ENCODE assay signal across 8 cellular contexts in the genomic region with DNA sequence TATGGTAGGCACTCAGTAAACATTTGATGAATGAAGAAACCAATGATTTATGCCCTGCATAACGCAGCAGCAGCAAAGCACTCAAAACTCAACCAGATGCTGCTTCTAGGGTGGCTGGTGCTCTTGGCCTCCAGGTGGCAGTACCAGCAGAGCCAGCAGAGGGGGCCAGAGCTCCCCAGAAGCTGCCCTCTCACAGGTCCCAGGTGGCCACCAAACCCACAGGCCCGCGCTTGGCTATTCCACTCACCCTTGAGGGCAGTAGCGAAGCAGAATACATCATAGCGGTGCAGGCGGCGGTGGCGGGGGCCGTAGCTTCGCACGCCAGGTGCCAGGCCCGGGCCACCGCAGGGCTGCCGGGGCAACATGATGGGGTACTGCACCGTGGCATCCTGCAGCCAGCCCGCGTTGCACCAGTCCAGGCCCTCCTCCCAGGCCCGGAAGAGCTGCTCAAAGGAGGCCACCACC. TPM values are rescaled to one million over a fixed set of nuclear protein-coding genes. Genes with fewer than 3 reads are reported as not detected.
DNase-seq lines count a peak whose midpoint lies in the region; ATAC-seq and TF ChIP-seq lines count a peak whose summit lies in the region.

No MANE protein-coding gene starts in this region.

- no peak overlapping the region for H3K4me3 Mint-ChIP-seq in WTC11

- no peaks in the 10 kb centered on the region for H3K4me1 ChIP-seq in neuronal stem cell (ENCODE audit: control insufficient read depth in 2 of 2, insufficient read depth in 1 of 2, low read depth in 1 of 2, low read length in 2 of 2)
- H3K4me1 ChIP-seq in suprapubic skin: no peaks in the 10 kb centered on the region

- no peak overlapping the region for H2AK5ac ChIP-seq in neuronal stem cell (ENCODE audit: low read depth, low read length)

- WGBS in neuronal stem cell (ENCODE audit: extremely low coverage in 2 of 2, insufficient read length in 2 of 2, insufficient replicate concordance in 1 of 2), 2 donors: no CpG with 5 or more reads among the region's 18 CpGs
- 36% methylated on average over 1 of the region's 18 CpGs for WGBS in suprapubic skin

- H3K14ac ChIP-seq in neuronal stem cell (ENCODE audit: low read length): no peak overlapping the region

- H3K9me3 ChIP-seq in neuronal stem cell (replicated peaks in 1 of 2; ENCODE audit: control insufficient read depth in 2 of 2, insufficient read depth in 1 of 2, low read depth in 1 of 2, low read length in 2 of 2): peaks cover 0 to 1% of the 10 kb centered on the region in 2 donors
- no peaks in the 10 kb centered on the region for H3K9me3 ChIP-seq in suprapubic skin

- peaks cover 22% of the 10 kb centered on the region for H3K36me3 Mint-ChIP-seq in WTC11

- H4K8ac ChIP-seq in neuronal stem cell (ENCODE audit: low read depth, low read length): no peak overlapping the region

- DNase-seq in COLO668 (lab: John Stamatoyannopoulos, UW; ENCODE audit: unreplicated experiment) (peak; percentile 48), GM19238 (ENCODE audit: insufficient read length, low spot score) (peak; percentile 50), NCI-H128 (lab: John Stamatoyannopoulos, UW; ENCODE audit: unreplicated experiment) (peak; percentile 2), WTC11 (ENCODE audit: low spot score) (peak; percentile 86), erythroblast (lab: John Stamatoyannopoulos, UW) (peak; percentile 43 to 61), neuronal stem cell (ENCODE audit: low spot score) (peak; percentile 27), suprapubic skin (ENCODE audit: low spot score in 2 of 2) (no peak)

- no peak overlapping the region for H2BK5ac ChIP-seq in neuronal stem cell (ENCODE audit: low read length)

- no peak for TF ChIP-seq EP300 in suprapubic skin (IDR thresholded peaks at IDR 0.05)

- peak overlapping the region; percentile 85; the same call in 1 of the 2 replicates for H3K27ac Mint-ChIP-seq in WTC11

- 0 out of 2 replicates have a peak, but pooled peaks cover 3% of the 10 kb centered on the region for H3K9me3 Mint-ChIP-seq in WTC11

- TF ChIP-seq CTCF in WTC11 (IDR thresholded peaks at IDR 0.05) (peak; percentile 60), suprapubic skin (IDR thresholded peaks at IDR 0.05) (peak in 1 of 2 donors; percentile 53)

- no peak overlapping the region for H2AFZ ChIP-seq in neuronal stem cell (ENCODE audit: low read length)

- CTCF ChIA-PET in WTC11 (lab: Charles Lee): interaction anchor here (0.6 to 3.3 kb wide), 43 partner anchors 9 to 408 kb away, joined by 3 to 22 read pairs (median 4); a partner anchor contains a TSS

- peaks cover 14% of the 10 kb centered on the region for H3K4me1 Mint-ChIP-seq in WTC11

- no peak overlapping the region for H3K27ac ChIP-seq in neuronal stem cell (replicated peaks; ENCODE audit: low read length)
- no peak overlapping the region for H3K27ac ChIP-seq in suprapubic skin

- H3K36me3 ChIP-seq in neuronal stem cell (replicated peaks in 1 of 2; ENCODE audit: control insufficient read depth in 2 of 2, insufficient read depth in 2 of 2, low read length in 2 of 2) (no peaks in the 10 kb centered on the region), suprapubic skin (peaks cover 4% of the 10 kb centered on the region)

- no peak overlapping the region for H3K4me2 ChIP-seq in neuronal stem cell (ENCODE audit: insufficient read depth, low read length, poor library complexity, severe bottlenecking)

- no peak overlapping the region for H3K4ac ChIP-seq in neuronal stem cell (ENCODE audit: low read length)

- H3K9ac ChIP-seq in neuronal stem cell (ENCODE audit: low read depth, low read length, poor library complexity): no peak overlapping the region

- H3K79me1 ChIP-seq in neuronal stem cell (ENCODE audit: low read depth, low read length): no peaks in the 10 kb centered on the region

- H2BK12ac ChIP-seq in neuronal stem cell (ENCODE audit: low read length): no peak overlapping the region

- H3K27me3 Mint-ChIP-seq in WTC11 (ENCODE audit: low read depth): no peaks in the 10 kb centered on the region

- ATAC-seq in WTC11: peak; percentile 92
- no peak for ATAC-seq in HG03135 (IDR thresholded peaks at IDR 0.05; ENCODE audit: unreplicated experiment)

- POLR2A ChIA-PET in WTC11 (lab: Charles Lee): interaction anchor here (0.5 to 1.8 kb wide), 3 partner anchors 16 to 18 kb away, joined by 3 to 6 read pairs (median 5); a partner anchor contains a TSS

- no peak overlapping the region for H3K4me3 ChIP-seq in neuronal stem cell (ENCODE audit: low read length in 2 of 2)
- no peak overlapping the region for H3K4me3 ChIP-seq in suprapubic skin

- TF ChIP-seq POLR2A in erythroblast (IDR thresholded peaks at IDR 0.05; ENCODE audit: low read length) (no peak), suprapubic skin (IDR thresholded peaks at IDR 0.05) (no peak)

- H2BK15ac ChIP-seq in neuronal stem cell (ENCODE audit: low read length): peak overlapping the region; percentile 6

- H3K23ac ChIP-seq in neuronal stem cell (ENCODE audit: low read depth, low read length, poor library complexity): no peak overlapping the region

- no peak overlapping the region for H4K91ac ChIP-seq in neuronal stem cell (ENCODE audit: low read depth, low read length, poor library complexity)

- H3K18ac ChIP-seq in neuronal stem cell (ENCODE audit: low read length): peak overlapping the region; percentile 4

- no peak overlapping the region for H2BK120ac ChIP-seq in neuronal stem cell (ENCODE audit: low read depth, low read length)

- H3K27me3 ChIP-seq in neuronal stem cell (ENCODE audit: control insufficient read depth in 3 of 3, insufficient read depth in 3 of 3, low read depth in 1 of 3, low read length in 3 of 3) (no peaks in the 10 kb centered on the region), suprapubic skin (peaks cover 4% of the 10 kb centered on the region)

TF ChIP-seq in WTC11, 78 proteins besides CTCF, POLR2A, EP300 and RAD21:
- no peak for TF ChIP-seq CREM (CRISPR knock-in tag; IDR thresholded peaks at IDR 0.05)
- peak; percentile 46; the same call in 1 of the 2 replicates for TF ChIP-seq ZNF317 (CRISPR knock-in tag; IDR thresholded peaks at IDR 0.05; ENCODE audit: borderline replicate concordance, low read depth)
- TF ChIP-seq GTF2I (CRISPR knock-in tag; conservative IDR thresholded peaks at IDR 0.05): no peak
TF ChIP-seq in WTC11: peak in this region for 1.

RNA-seq across cellular contexts. Expression of a gene that starts 16.6 kb away (rescaled TPM):
- 50.6 to 65.9 TPM (median 65.2 TPM) in 3 replicates for total RNA-seq in WTC11 (2021)
- polyA plus RNA-seq in neuronal stem cell (2013, experiment 1 of 2): 14.9 TPM
- polyA plus RNA-seq in neuronal stem cell (2013, experiment 2 of 2): 14.3 TPM
- total RNA-seq in suprapubic skin: 10 to 100 TPM in 1 of 4 donors, 1 to 10 TPM in 3; 4.8 to 14.6 (median 8.9) TPM

RNA-seq across cellular contexts. Expression of a gene that starts 34.4 kb away (rescaled TPM):
- total RNA-seq in WTC11 (2021) (719 to 847 TPM (median 814 TPM) in 3 replicates), suprapubic skin (100 to 1,000 TPM; 154 to 211 (median 171) TPM)
- 104 TPM for polyA plus RNA-seq in neuronal stem cell (2013, experiment 1 of 2)
- 101 TPM for polyA plus RNA-seq in neuronal stem cell (2013, experiment 2 of 2)

Comparison
In these comparisons a context has a peak if more than half of its experiments do, and no peak if none do; other contexts are left out.
1. DNase-seq: peak in COLO668 (single experiment), GM19238 (single experiment), NCI-H128 (single experiment), WTC11 (single experiment), erythroblast (2 of 2) and neuronal stem cell (single experiment); none in suprapubic skin (0 of 2).